In the genomic region with DNA sequence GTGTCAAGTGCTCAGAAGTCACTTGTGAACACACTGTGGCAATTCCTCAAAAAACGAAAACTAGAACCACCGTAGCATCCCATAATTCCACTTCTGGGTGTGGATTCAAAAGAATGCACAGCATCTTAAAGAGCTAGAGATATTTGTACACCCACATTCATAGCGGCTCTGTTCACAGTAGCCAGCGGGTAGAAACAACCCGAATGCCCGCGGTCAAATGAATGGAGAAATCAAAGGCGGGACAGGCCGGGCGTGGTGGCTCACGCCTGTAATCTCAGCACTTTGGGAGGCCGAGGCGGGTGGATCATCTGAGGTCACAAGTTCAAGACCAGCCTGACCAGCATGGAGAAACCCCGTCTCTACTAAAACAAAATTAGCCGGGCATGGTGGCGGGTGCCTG, we compare ENCODE assay signal across 14 cellular contexts.
A peak's percentile ranks its signal among the peaks of the same experiment; 100 is the strongest.
DNase-seq lines count a peak whose midpoint lies in the region; ATAC-seq, FAIRE-seq and TF ChIP-seq lines count a peak whose summit lies in the region.
"Had no signal": no experiment of that assay in that cellular context is flagged by ENCODE, and none has a peak within 500 bp of the region (broad histone marks: within the 10 kb centered on the region; RNA-seq: fewer than 3 reads in every experiment).

No MANE protein-coding gene starts in this region.

- no peak for DNase-seq in HepG2 (ENCODE audit: low spot score)
- DNase-seq in right lobe of liver = no peak
- no peak for DNase-seq in central memory CD8-positive, alpha-beta T cell (ENCODE audit: low spot score in 2 of 2)
- DNase-seq in vagina (ENCODE audit: extremely low spot score in 2 of 2) = no peak
- DNase-seq in NOMO-1 (lab: John Stamatoyannopoulos, UW; ENCODE audit: unreplicated experiment in 2 of 2) = no peak
- DNase-seq: DND-41; left colon; MG63; NK-92 treated with Interleukin-12 subunit alpha and Interleukin-12 subunit beta, amount 100 ng/mL, for 24 hours had no signal

- FAIRE-seq in HepG2 (lab: Jason Lieb, UNC) = no peak
- FAIRE-seq: GM12878 had no signal

- intact Hi-C loops in HepG2 (cut with micrococcal nuclease; ENCODE audit: unreplicated experiment) = no loop called here
- intact Hi-C loops in right lobe of liver (cut with DNase I) = no loop called here
- intact Hi-C loops in vagina (cut with DNase I) = loop anchor here (10.0 kb wide), 1 partner anchor 103 kb away; no protein-coding TSS in a partner anchor

- H3K27ac ChIP-seq in HepG2 (ENCODE audit: extremely low read length, insufficient read depth, low read length) (no peak overlapping the region), right lobe of liver (peak overlapping the region in 1 of 3 donors; percentile 20), neutrophil (peak overlapping the region; percentile 64), vagina (peak overlapping the region; percentile 90)

- no peak for TF ChIP-seq EP300 in HepG2 (IDR thresholded peaks at IDR 0.05; ENCODE audit: low read depth in 2 of 2, low read length in 2 of 2)
- TF ChIP-seq EP300 in HepG2 (CRISPR knock-in tag; IDR thresholded peaks at IDR 0.05; ENCODE audit: borderline replicate concordance) = no peak

- H3K9me3 ChIP-seq in HepG2 (ENCODE audit: low read length) = no peaks in the 10 kb centered on the region
- H3K9me3 ChIP-seq in right lobe of liver = no peaks in the 10 kb centered on the region
- H3K9me3 ChIP-seq in neutrophil = no peaks in the 10 kb centered on the region
- no peaks in the 10 kb centered on the region for H3K9me3 ChIP-seq in vagina
- H3K9me3 ChIP-seq: MG63 had no signal

- no peak overlapping the region for H3K4me2 ChIP-seq in HepG2 (ENCODE audit: low read depth, low read length)

- CTCF ChIA-PET in HepG2 (lab: Yijun Ruan, JAX; ENCODE audit: low intra/inter-chr PET ratio, low total read pairs) = no interaction called here

- H3K9ac ChIP-seq in HepG2 (ENCODE audit: insufficient read depth, low read depth, low read length) = no peak overlapping the region

- WGBS in HepG2 (ENCODE audit: low lambda C conversion rate) = 96% methylated on average over 16 of the region's 16 CpGs
- 92% methylated on average over 10 of the region's 16 CpGs for WGBS in right lobe of liver (ENCODE audit: insufficient coverage, low coverage, low lambda C conversion rate, missing lambda C conversion rate)

- H3K27me3 ChIP-seq in HepG2 (ENCODE audit: control insufficient read depth in 1 of 2, insufficient read depth in 2 of 2, low read length in 2 of 2) = no peaks in the 10 kb centered on the region
- H3K27me3 ChIP-seq in right lobe of liver = no peaks in the 10 kb centered on the region
- H3K27me3 ChIP-seq in neutrophil = no peaks in the 10 kb centered on the region
- H3K27me3 ChIP-seq in vagina = no peaks in the 10 kb centered on the region
- H3K27me3 ChIP-seq: MG63 had no signal

- peaks cover 94% of the 10 kb centered on the region for H4K20me1 ChIP-seq in HepG2 (ENCODE audit: insufficient read depth, low read length)

- TF ChIP-seq POLR2A in HepG2 (IDR thresholded peaks at IDR 0.05; ENCODE audit: insufficient read depth in 1 of 2, low read depth in 2 of 2, low read length in 2 of 2) (no peak), right lobe of liver (IDR thresholded peaks at IDR 0.05) (no peak), vagina (IDR thresholded peaks at IDR 0.05) (no peak)

- POLR2A ChIA-PET in HepG2 (lab: Yijun Ruan, JAX) = interaction anchor here (1.1 kb wide), 1 partner anchor 28 kb away, joined by 4 read pairs; no protein-coding TSS in a partner anchor

- in situ Hi-C loops in HepG2 (cut with HindIII; ENCODE audit: extremely low pct_ligation_motif_present, low pct_unique_long_range_greater_than_20kb) = no loop called here

- H3K4me1 ChIP-seq in HepG2 (ENCODE audit: insufficient read depth, low read length) (peaks cover 19% of the 10 kb centered on the region), right lobe of liver (peaks cover 0 to 42% (median 6%) of the 10 kb centered on the region in 4 donors), neutrophil (ENCODE audit: control insufficient read depth in 1 of 2, insufficient read depth in 1 of 2, low read depth in 1 of 2, low read length in 1 of 2) (peaks cover 29 to 32% of the 10 kb centered on the region in 2 experiments), vagina (peaks cover 99% of the 10 kb centered on the region)

- H3K4me3 Mint-ChIP-seq in central memory CD8-positive, alpha-beta T cell = peak overlapping the region; percentile 77

- TF ChIP-seq CTCF in HepG2 (CRISPR knock-in tag; IDR thresholded peaks at IDR 0.05) (no peak), right lobe of liver (IDR thresholded peaks at IDR 0.05) (no peak), neutrophil (IDR thresholded peaks at IDR 0.05) (no peak), vagina (IDR thresholded peaks at IDR 0.05) (no peak)

- peaks cover 71% of the 10 kb centered on the region for H3K4me1 Mint-ChIP-seq in central memory CD8-positive, alpha-beta T cell

- no peak overlapping the region for H3K4me3 ChIP-seq in HepG2 (replicated peaks in 1 of 3; ENCODE audit: insufficient read depth in 1 of 3, low read depth in 2 of 3, low read length in 3 of 3)
- no peak overlapping the region for H3K4me3 ChIP-seq in right lobe of liver
- no peak overlapping the region for H3K4me3 ChIP-seq in neutrophil (ENCODE audit: low read depth in 1 of 2, low read length in 1 of 2)
- H3K4me3 ChIP-seq in vagina = no peak overlapping the region
- H3K4me3 ChIP-seq: GM12878, MG63 had no signal

- TF ChIP-seq RAD21 in HepG2 (CRISPR knock-in tag; IDR thresholded peaks at IDR 0.05) = no peak

- ATAC-seq in HepG2 (no peak), right lobe of liver (no peak), HG02938 (IDR thresholded peaks at IDR 0.05; ENCODE audit: unreplicated experiment) (no peak), GM18511 (IDR thresholded peaks at IDR 0.05; ENCODE audit: unreplicated experiment) (no peak)
- ATAC-seq in central memory CD8-positive, alpha-beta T cell (replicated peaks; ENCODE audit: extremely low read depth, poor library complexity, severe bottlenecking) = no peak
- ATAC-seq: GM12878, left colon had no signal

- H3K36me3 ChIP-seq in HepG2 (replicated peaks in 1 of 2; ENCODE audit: control insufficient read depth in 1 of 2, insufficient read depth in 2 of 2, low read length in 2 of 2) (peaks cover 37 to 67% of the 10 kb centered on the region in 2 experiments), right lobe of liver (peaks cover 0 to 13% (median 5%) of the 10 kb centered on the region in 4 donors), neutrophil (peaks cover 25% of the 10 kb centered on the region), vagina (peaks cover 0 to 14% of the 10 kb centered on the region in 2 donors)

- H3K36me3 Mint-ChIP-seq in central memory CD8-positive, alpha-beta T cell (ENCODE audit: insufficient read depth) = peaks cover 26% of the 10 kb centered on the region

- no peaks in the 10 kb centered on the region for H3K27me3 Mint-ChIP-seq in central memory CD8-positive, alpha-beta T cell

- no TSS peak for BruUV-seq in HepG2 (replicated peaks; lab: Mats Ljungman, UMichigan)

- H3K9me3 Mint-ChIP-seq in central memory CD8-positive, alpha-beta T cell = no peaks in the 10 kb centered on the region
- H3K9me3 Mint-ChIP-seq: neural crest cell had no signal

- H2AFZ ChIP-seq in HepG2 (ENCODE audit: low read length) = no peak overlapping the region

- peak overlapping the region; percentile 49 for H3K27ac Mint-ChIP-seq in central memory CD8-positive, alpha-beta T cell (ENCODE audit: low read depth)

- peaks cover 83% of the 10 kb centered on the region for H3K79me2 ChIP-seq in HepG2 (ENCODE audit: insufficient read depth, low read length)

TF ChIP-seq in HepG2, 621 proteins besides CTCF, POLR2A, EP300 and RAD21 (continues in another document):
- TF ChIP-seq, protein P1, sequence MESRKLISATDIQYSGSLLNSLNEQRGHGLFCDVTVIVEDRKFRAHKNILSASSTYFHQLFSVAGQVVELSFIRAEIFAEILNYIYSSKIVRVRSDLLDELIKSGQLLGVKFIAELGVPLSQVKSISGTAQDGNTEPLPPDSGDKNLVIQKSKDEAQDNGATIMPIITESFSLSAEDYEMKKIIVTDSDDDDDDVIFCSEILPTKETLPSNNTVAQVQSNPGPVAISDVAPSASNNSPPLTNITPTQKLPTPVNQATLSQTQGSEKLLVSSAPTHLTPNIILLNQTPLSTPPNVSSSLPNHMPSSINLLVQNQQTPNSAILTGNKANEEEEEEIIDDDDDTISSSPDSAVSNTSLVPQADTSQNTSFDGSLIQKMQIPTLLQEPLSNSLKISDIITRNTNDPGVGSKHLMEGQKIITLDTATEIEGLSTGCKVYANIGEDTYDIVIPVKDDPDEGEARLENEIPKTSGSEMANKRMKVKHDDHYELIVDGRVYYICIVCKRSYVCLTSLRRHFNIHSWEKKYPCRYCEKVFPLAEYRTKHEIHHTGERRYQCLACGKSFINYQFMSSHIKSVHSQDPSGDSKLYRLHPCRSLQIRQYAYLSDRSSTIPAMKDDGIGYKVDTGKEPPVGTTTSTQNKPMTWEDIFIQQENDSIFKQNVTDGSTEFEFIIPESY (CRISPR knock-in tag; IDR thresholded peaks at IDR 0.05) = peak; percentile 66; the same call in 1 of the 2 replicates
- TF ChIP-seq CAMTA2 (CRISPR knock-in tag; IDR thresholded peaks at IDR 0.05; ENCODE audit: borderline replicate concordance) = no peak
- TF ChIP-seq, protein P2, sequence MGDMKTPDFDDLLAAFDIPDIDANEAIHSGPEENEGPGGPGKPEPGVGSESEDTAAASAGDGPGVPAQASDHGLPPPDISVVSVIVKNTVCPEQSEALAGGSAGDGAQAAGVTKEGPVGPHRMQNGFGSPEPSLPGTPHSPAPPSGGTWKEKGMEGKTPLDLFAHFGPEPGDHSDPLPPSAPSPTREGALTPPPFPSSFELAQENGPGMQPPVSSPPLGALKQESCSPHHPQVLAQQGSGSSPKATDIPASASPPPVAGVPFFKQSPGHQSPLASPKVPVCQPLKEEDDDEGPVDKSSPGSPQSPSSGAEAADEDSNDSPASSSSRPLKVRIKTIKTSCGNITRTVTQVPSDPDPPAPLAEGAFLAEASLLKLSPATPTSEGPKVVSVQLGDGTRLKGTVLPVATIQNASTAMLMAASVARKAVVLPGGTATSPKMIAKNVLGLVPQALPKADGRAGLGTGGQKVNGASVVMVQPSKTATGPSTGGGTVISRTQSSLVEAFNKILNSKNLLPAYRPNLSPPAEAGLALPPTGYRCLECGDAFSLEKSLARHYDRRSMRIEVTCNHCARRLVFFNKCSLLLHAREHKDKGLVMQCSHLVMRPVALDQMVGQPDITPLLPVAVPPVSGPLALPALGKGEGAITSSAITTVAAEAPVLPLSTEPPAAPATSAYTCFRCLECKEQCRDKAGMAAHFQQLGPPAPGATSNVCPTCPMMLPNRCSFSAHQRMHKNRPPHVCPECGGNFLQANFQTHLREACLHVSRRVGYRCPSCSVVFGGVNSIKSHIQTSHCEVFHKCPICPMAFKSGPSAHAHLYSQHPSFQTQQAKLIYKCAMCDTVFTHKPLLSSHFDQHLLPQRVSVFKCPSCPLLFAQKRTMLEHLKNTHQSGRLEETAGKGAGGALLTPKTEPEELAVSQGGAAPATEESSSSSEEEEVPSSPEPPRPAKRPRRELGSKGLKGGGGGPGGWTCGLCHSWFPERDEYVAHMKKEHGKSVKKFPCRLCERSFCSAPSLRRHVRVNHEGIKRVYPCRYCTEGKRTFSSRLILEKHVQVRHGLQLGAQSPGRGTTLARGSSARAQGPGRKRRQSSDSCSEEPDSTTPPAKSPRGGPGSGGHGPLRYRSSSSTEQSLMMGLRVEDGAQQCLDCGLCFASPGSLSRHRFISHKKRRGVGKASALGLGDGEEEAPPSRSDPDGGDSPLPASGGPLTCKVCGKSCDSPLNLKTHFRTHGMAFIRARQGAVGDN (CRISPR knock-in tag; IDR thresholded peaks at IDR 0.05) = 0 out of 2 replicates have a peak, but pooled peaks have one; percentile 1
